8 cellular contexts compared by ENCODE assay signal in genomic region chr5:172868924-172869565, GRCh38. TPM values are rescaled to one million over a fixed set of nuclear protein-coding genes. Genes with fewer than 3 reads are reported as not detected.
DNase-seq lines count a peak whose midpoint lies in the region; ATAC-seq, FAIRE-seq and TF ChIP-seq lines count a peak whose summit lies in the region.

No MANE protein-coding gene starts in this region.

- H3K4me3 ChIP-seq in HCT116 (replicated peaks in 1 of 2; ENCODE audit: low read depth in 1 of 2, low read length in 2 of 2) (peak overlapping the region in 1 of 2 experiments; percentile 31; a peak in 2 of 4 replicates), kidney (ENCODE audit: low read length in 2 of 2) (peak overlapping the region in 1 of 2 donors; percentile 3), stomach (no peak overlapping the region)

- FAIRE-seq in kidney (lab: Jason Lieb, UNC): no peak

- RAD21 ChIA-PET in HCT116 (lab: Charles Lee; ENCODE audit: low non-redundant PET in 1 of 2, low total read pairs in 2 of 2, uncharacterized antibody in 2 of 2, unreplicated experiment in 2 of 2): no interaction called here

- 42 to 53% (median 48%) methylated on average over 10 of the region's 10 CpGs for WGBS in stomach, 5 donors

- no peaks in the 10 kb centered on the region for H3K9me2 ChIP-seq in HCT116 (ENCODE audit: insufficient read depth)

- no peaks in the 10 kb centered on the region for H3K4me1 Mint-ChIP-seq in brain
- peaks cover 10% of the 10 kb centered on the region for H3K4me1 Mint-ChIP-seq in activated T-cell treated with anti-CD3 and anti-CD28 coated beads, Interleukin-2, amount 50 U/mL, for 4 hours (ENCODE audit: low read depth)

- intact Hi-C loops in HCT116 (cut with micrococcal nuclease): no loop called here
- intact Hi-C loops in kidney (cut with DNase I): no loop called here
- intact Hi-C loops in stomach (cut with DNase I; ENCODE audit: low total_unique reads): no loop called here

- H3K27ac Mint-ChIP-seq in brain: peak overlapping the region in 4 of 5 experiments; percentile 19 to 89 (median 82)

- peaks cover 7% of the 10 kb centered on the region; the same call in 1 of the 2 replicates for H3K79me2 ChIP-seq in HCT116 (ENCODE audit: insufficient read depth, low read length)

- H3K9ac ChIP-seq in HCT116 (ENCODE audit: low read length) (no peak overlapping the region), kidney (ENCODE audit: low read length in 2 of 2) (peak overlapping the region in 1 of 2 donors; percentile 24)

- H4K20me1 ChIP-seq in HCT116 (ENCODE audit: insufficient read depth): no peaks in the 10 kb centered on the region

- TF ChIP-seq EP300 in stomach (IDR thresholded peaks at IDR 0.05): peak; percentile 100

- H3K36me3 ChIP-seq in HCT116 (ENCODE audit: control insufficient read depth in 1 of 2, insufficient read depth in 2 of 2, low read length in 2 of 2) (no peaks in the 10 kb centered on the region), kidney (ENCODE audit: control insufficient read depth in 1 of 2, insufficient read depth in 2 of 2, low read length in 2 of 2) (no peaks in the 10 kb centered on the region), stomach (no peaks in the 10 kb centered on the region)

- no peak for TF ChIP-seq RAD21 in HCT116 (IDR thresholded peaks at IDR 0.05; ENCODE audit: low read depth)

- CTCF ChIA-PET in HCT116 (lab: Charles Lee): interaction anchor here (0.7 to 1.2 kb wide), 2 partner anchors 97 to 154 kb away, joined by 3 to 4 read pairs; no protein-coding TSS in a partner anchor

- no peak for TF ChIP-seq CTCF in HCT116 (IDR thresholded peaks at IDR 0.05 in 2 of 3, conservative IDR thresholded peaks at IDR 0.05 in 1 of 3; ENCODE audit: borderline replicate concordance in 1 of 3, insufficient read depth in 1 of 3, low read depth in 2 of 3, low read length in 2 of 3)
- TF ChIP-seq CTCF in brain (conservative IDR thresholded peaks at IDR 0.05): no peak
- no peak for TF ChIP-seq CTCF in kidney (IDR thresholded peaks at IDR 0.05; ENCODE audit: borderline replicate concordance, extremely low read depth, insufficient read depth)
- TF ChIP-seq CTCF in stomach (IDR thresholded peaks at IDR 0.05): peak in 2 of 7 experiments; percentile 13 to 25

- no peaks in the 10 kb centered on the region for H3K27me3 Mint-ChIP-seq in brain
- no peaks in the 10 kb centered on the region for H3K27me3 Mint-ChIP-seq in activated T-cell treated with anti-CD3 and anti-CD28 coated beads, Interleukin-2, amount 50 U/mL, for 4 hours (ENCODE audit: low read depth)

- H3K4me1 ChIP-seq in HCT116 (ENCODE audit: control insufficient read depth in 1 of 2, insufficient read depth in 2 of 2, low read length in 2 of 2) (peaks cover 39 to 42% of the 10 kb centered on the region in 2 experiments), kidney (ENCODE audit: control insufficient read depth in 1 of 2, insufficient read depth in 1 of 2, low read depth in 1 of 2, low read length in 2 of 2) (peaks cover 55 to 71% of the 10 kb centered on the region in 2 donors), stomach (peaks cover 74 to 93% (median 89%) of the 10 kb centered on the region in 4 donors)

- no peaks in the 10 kb centered on the region for H3K27me3 ChIP-seq in HCT116 (ENCODE audit: insufficient read depth, low read length)
- H3K27me3 ChIP-seq in stomach: no peaks in the 10 kb centered on the region

- no TSS peak for BruUV-seq in HCT116 (replicated peaks; lab: Mats Ljungman, UMichigan)

- H3K4me3 Mint-ChIP-seq in brain: no peak overlapping the region
- H3K4me3 Mint-ChIP-seq in activated T-cell treated with anti-CD3 and anti-CD28 coated beads, Interleukin-2, amount 50 U/mL, for 4 hours: no peak overlapping the region

- POLR2A ChIA-PET in HCT116 (lab: Charles Lee): interaction anchor here (1.5 kb wide), 1 partner anchor 98 kb away, joined by 4 read pairs; the partner anchor contains the start of gene DUSP1

- DNase-seq in HCT116 (ENCODE audit: low read depth, low spot score): peak; percentile 21
- DNase-seq in kidney: peak; percentile 95
- DNase-seq in stomach: peak; percentile 72
- DNase-seq in activated T-cell treated with anti-CD3 and anti-CD28 coated beads, Interleukin-2, amount 50 U/mL, for 4 hours: no peak
- DNase-seq in T-helper 2 cell: no peak

- H2AFZ ChIP-seq in HCT116 (ENCODE audit: low read depth, low read length, poor library complexity, severe bottlenecking): no peak overlapping the region

- ATAC-seq in HCT116 (peak; percentile 74), HG02973 (IDR thresholded peaks at IDR 0.05; ENCODE audit: unreplicated experiment) (no peak), HG03139 (IDR thresholded peaks at IDR 0.05; ENCODE audit: unreplicated experiment) (no peak)
- no peak for ATAC-seq in activated T-cell treated with anti-CD3 and anti-CD28 coated beads, Interleukin-2, amount 50 U/mL, for 4 hours

- H3K36me3 Mint-ChIP-seq in brain: no peaks in the 10 kb centered on the region
- no peaks in the 10 kb centered on the region for H3K36me3 Mint-ChIP-seq in activated T-cell treated with anti-CD3 and anti-CD28 coated beads, Interleukin-2, amount 50 U/mL, for 4 hours (ENCODE audit: insufficient read depth)

- TF ChIP-seq POLR2A in HCT116 (IDR thresholded peaks at IDR 0.05; ENCODE audit: borderline replicate concordance, extremely low read depth, insufficient read depth, insufficient read length) (no peak), stomach (IDR thresholded peaks at IDR 0.05) (no peak)

- peak overlapping the region; percentile 71 for H3K4me2 ChIP-seq in HCT116 (ENCODE audit: low read length)

- H3K9me3 Mint-ChIP-seq in brain: no peaks in the 10 kb centered on the region
- H3K9me3 Mint-ChIP-seq in activated T-cell treated with anti-CD3 and anti-CD28 coated beads, Interleukin-2, amount 50 U/mL, for 4 hours: no peaks in the 10 kb centered on the region

- peak overlapping the region; percentile 43 for H3K27ac ChIP-seq in HCT116 (ENCODE audit: low read depth, low read length)
- H3K27ac ChIP-seq in kidney (ENCODE audit: low read depth in 2 of 2, low read length in 2 of 2): peak overlapping the region; percentile 87 to 93
- H3K27ac ChIP-seq in stomach: peak overlapping the region; percentile 74 to 98 (median 89)

- H3K9me3 ChIP-seq in HCT116 (ENCODE audit: control insufficient read depth in 1 of 2, insufficient read depth in 1 of 2, low read depth in 1 of 2, low read length in 2 of 2): no peaks in the 10 kb centered on the region
- no peaks in the 10 kb centered on the region for H3K9me3 ChIP-seq in kidney (ENCODE audit: control insufficient read depth in 1 of 2, low read length in 2 of 2)
- H3K9me3 ChIP-seq in stomach: no peaks in the 10 kb centered on the region

TF ChIP-seq in HCT116, 20 proteins besides CTCF, POLR2A, EP300 and RAD21 (continues in another document):
- TF ChIP-seq EGR1 (IDR thresholded peaks at IDR 0.05; ENCODE audit: low read depth) (no peak), SIN3A (IDR thresholded peaks at IDR 0.05; ENCODE audit: low read depth) (no peak), FOSL1 (IDR thresholded peaks at IDR 0.05; ENCODE audit: low read depth) (peak; percentile 52; the same call in 1 of the 2 replicates), TCF7L2 (IDR thresholded peaks at IDR 0.05; ENCODE audit: borderline replicate concordance, extremely low read depth, insufficient read depth, insufficient read length) (no peak), ZFX (IDR thresholded peaks at IDR 0.05) (no peak), ZBTB33 (IDR thresholded peaks at IDR 0.05; ENCODE audit: extremely low read depth, insufficient replicate concordance, low read length) (no peak), YY1 (IDR thresholded peaks at IDR 0.05; ENCODE audit: extremely low read depth, insufficient replicate concordance, low read depth, low read length) (no peak), SP1 (IDR thresholded peaks at IDR 0.05; ENCODE audit: low read depth) (peak; percentile 36; the same call in 1 of the 2 replicates), CEBPB (IDR thresholded peaks at IDR 0.05; ENCODE audit: low read depth) (peak; percentile 64; the same call in 1 of the 2 replicates), ELF1 (IDR thresholded peaks at IDR 0.05; ENCODE audit: borderline replicate concordance, low read depth) (no peak), EZH2phosphoT487 (IDR thresholded peaks at IDR 0.05; ENCODE audit: borderline replicate concordance) (no peak), SRF (IDR thresholded peaks at IDR 0.05; ENCODE audit: low read depth) (no peak), EZH2 (IDR thresholded peaks at IDR 0.05) (no peak)
- TF ChIP-seq, protein P1, sequence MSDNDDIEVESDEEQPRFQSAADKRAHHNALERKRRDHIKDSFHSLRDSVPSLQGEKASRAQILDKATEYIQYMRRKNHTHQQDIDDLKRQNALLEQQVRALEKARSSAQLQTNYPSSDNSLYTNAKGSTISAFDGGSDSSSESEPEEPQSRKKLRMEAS (IDR thresholded peaks at IDR 0.05): 0 out of 2 replicates have a peak, but pooled peaks have one; percentile 3
- TF ChIP-seq, protein P2, sequence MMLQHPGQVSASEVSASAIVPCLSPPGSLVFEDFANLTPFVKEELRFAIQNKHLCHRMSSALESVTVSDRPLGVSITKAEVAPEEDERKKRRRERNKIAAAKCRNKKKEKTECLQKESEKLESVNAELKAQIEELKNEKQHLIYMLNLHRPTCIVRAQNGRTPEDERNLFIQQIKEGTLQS (IDR thresholded peaks at IDR 0.05): no peak

RNA-seq across cellular contexts. Expression of gene ERGIC1, which starts 35.0 kb away (rescaled TPM):
- total RNA-seq in HCT116 (2021; ENCODE audit: unreplicated experiment): 73.3 TPM
- polyA plus RNA-seq in HCT116 (2012): 85.5 and 90.7 TPM in 2 replicates
- polyA plus RNA-seq in brain (ENCODE audit: insufficient read depth, low read depth, low replicate concordance): 73.3 TPM
- total RNA-seq in kidney: 183 TPM
- 88.0 TPM for polyA plus RNA-seq in kidney (ENCODE audit: insufficient read depth, low read depth, low replicate concordance)
- 100 to 1,000 TPM in 4 of 5 donors, 10 to 100 TPM in 1; 98.8 to 293 (median 137) TPM for total RNA-seq in stomach
- 10 to 100 TPM; 54.5 to 95.3 (median 83.7) TPM for polyA plus RNA-seq in stomach
- total RNA-seq in activated T-cell treated with anti-CD3 and anti-CD28 coated beads, Interleukin-2, amount 50 U/mL, for 4 hours: 10 to 100 TPM; 28.7 to 36.3 (median 32.1) TPM

Comparison
In these comparisons a context has a peak if more than half of its experiments do, and no peak if none do; other contexts are left out.
1. DNase-seq: peak in HCT116 (single experiment), kidney (single experiment) and stomach (single experiment); none in activated T-cell treated with anti-CD3 and anti-CD28 coated beads, Interleukin-2, amount 50 U/mL, for 4 hours (single experiment) and T-helper 2 cell (0 of 5).
2. Peak in every context shown above with its lines, with median percentiles within 50 percentile points of each other: H3K27ac ChIP-seq.